ENCODE assay signal across 20 cellular contexts in genomic region chr5:131659290-131659689, GRCh38. TPM values are rescaled to one million over a fixed set of nuclear protein-coding genes. Genes with fewer than 3 reads are reported as not detected.
A peak's percentile ranks its signal among the peaks of the same experiment; 100 is the strongest.
DNase-seq lines count a peak whose midpoint lies in the region; ATAC-seq, FAIRE-seq and TF ChIP-seq lines count a peak whose summit lies in the region.
"Had no signal": no experiment of that assay in that cellular context is flagged by ENCODE, and none has a peak within 500 bp of the region (broad histone marks: within the 10 kb centered on the region; RNA-seq: fewer than 3 reads in every experiment).

No MANE protein-coding gene starts in this region.

- 0 out of 2 replicates have a peak, but pooled peaks cover 3% of the 10 kb centered on the region for H4K20me1 ChIP-seq in K562 (replicated peaks; ENCODE audit: control insufficient read depth, insufficient read depth, low read length)

- H4K8ac ChIP-seq in neuronal stem cell (ENCODE audit: low read depth, low read length) (no peak overlapping the region), mesenchymal stem cell (ENCODE audit: low read length) (no peak overlapping the region)

- H3K36me3 ChIP-seq in K562 (ENCODE audit: control insufficient read depth, insufficient read depth, low read length) (peaks cover 71% of the 10 kb centered on the region), neuronal stem cell (replicated peaks in 1 of 2; ENCODE audit: control insufficient read depth in 2 of 2, insufficient read depth in 2 of 2, low read length in 2 of 2) (peaks cover 15 to 59% of the 10 kb centered on the region in 2 donors), mesenchymal stem cell (ENCODE audit: control insufficient read depth in 1 of 2, insufficient read depth in 2 of 2, low read depth in 1 of 2, low read length in 2 of 2) (peaks cover 39 to 94% of the 10 kb centered on the region in 2 experiments)

- no peak for DNase-seq in K562 (ENCODE audit: extremely low read depth in 1 of 4, low spot score in 3 of 4)
- no peak for DNase-seq in endothelial cell (ENCODE audit: low spot score)
- DNase-seq in neuronal stem cell (ENCODE audit: low spot score), result no peak
- no peak for DNase-seq in type B pancreatic cell (ENCODE audit: extremely low spot score, unreplicated experiment)
- DNase-seq in iPS-NIHi7 (ENCODE audit: extremely low spot score), result no peak
- DNase-seq in mesenchymal stem cell, result no peak
- no peak for DNase-seq in MV-4-11 (lab: John Stamatoyannopoulos, UW)
- no peak for DNase-seq in MCF 10A (ENCODE audit: unreplicated experiment)
- DNase-seq: C1 segment of cervical spinal cord; Calu3; CD4-positive, alpha-beta memory T cell; COR-L47; DMS53; DMS79 treated with DMSO at 0.1 percent for 48 hours; GF-D8; GOT3; HFFc6 had no signal

- CTCF ChIA-PET in K562 (lab: Yijun Ruan, JAX; ENCODE audit: low intra/inter-chr PET ratio), result no interaction called here
- CTCF ChIA-PET in MCF 10A (lab: Yijun Ruan, JAX), result interaction anchor here (0.6 kb wide), 1 partner anchor 17 kb away, joined by 4 read pairs; no protein-coding TSS in a partner anchor

- FAIRE-seq in K562 (lab: Jason Lieb, UNC), result no peak
- FAIRE-seq: GM18507, H54 had no signal

- H3K4me3 ChIP-seq in K562 (no peak overlapping the region), neuronal stem cell (ENCODE audit: low read length in 2 of 2) (no peak overlapping the region), mesenchymal stem cell (ENCODE audit: insufficient read depth in 1 of 2, low read depth in 1 of 2, low read length in 2 of 2) (no peak overlapping the region)
- H3K4me3 ChIP-seq: HAP-1 had no signal

- no peak overlapping the region for H2AK5ac ChIP-seq in neuronal stem cell (ENCODE audit: low read depth, low read length)
- H2AK5ac ChIP-seq in mesenchymal stem cell (ENCODE audit: low read length, severe bottlenecking), result no peak overlapping the region

- no peaks in the 10 kb centered on the region for H3K27me3 ChIP-seq in K562 (ENCODE audit: control insufficient read depth in 2 of 2, insufficient read depth in 2 of 2, low read length in 2 of 2)
- no peaks in the 10 kb centered on the region for H3K27me3 ChIP-seq in neuronal stem cell (ENCODE audit: control insufficient read depth in 3 of 3, insufficient read depth in 3 of 3, low read depth in 1 of 3, low read length in 3 of 3)
- H3K27me3 ChIP-seq in mesenchymal stem cell (ENCODE audit: control insufficient read depth in 1 of 2, insufficient read depth in 1 of 2, low read length in 2 of 2), result no peaks in the 10 kb centered on the region

- H3K14ac ChIP-seq in neuronal stem cell (ENCODE audit: low read length) (no peak overlapping the region), mesenchymal stem cell (ENCODE audit: low read length in 2 of 2) (no peak overlapping the region)

- WGBS in K562 (ENCODE audit: insufficient coverage, low coverage, missing lambda C conversion rate), result 98% methylated on average over 12 of the region's 13 CpGs
- whole genome bisulfite sequencing in neuronal stem cell (ENCODE audit: extremely low coverage in 2 of 2, insufficient read length in 2 of 2, insufficient replicate concordance in 1 of 2), 2 donors, result no CpG with 5 or more reads among the region's 13 CpGs
- whole genome bisulfite sequencing in mesenchymal stem cell, result over 99% methylated on average over 13 of the region's 13 CpGs

- H3K4ac ChIP-seq in neuronal stem cell (ENCODE audit: low read length) (no peak overlapping the region), mesenchymal stem cell (ENCODE audit: low read depth in 1 of 2, low read length in 2 of 2) (no peak overlapping the region)

- H2BK12ac ChIP-seq in neuronal stem cell (ENCODE audit: low read length) (no peak overlapping the region), mesenchymal stem cell (ENCODE audit: low read length in 2 of 2) (no peak overlapping the region)

- TF ChIP-seq POLR2A in K562 (conservative IDR thresholded peaks at IDR 0.05), result no peak

- in situ Hi-C loops in K562 (cut with MboI), result no loop called here

- TF ChIP-seq RAD21 in K562 (CRISPR knock-in tag; conservative IDR thresholded peaks at IDR 0.05 in 1 of 2, IDR thresholded peaks at IDR 0.05 in 1 of 2), result no peak

- H3K9me1 ChIP-seq in K562 (ENCODE audit: control insufficient read depth, insufficient read depth, low read length), result no peaks in the 10 kb centered on the region

- POLR2A ChIA-PET in K562 (lab: Yijun Ruan, JAX), result interaction anchor here (0.6 to 1.4 kb wide), 2 partner anchors 10 to 1213 kb away, joined by 3 read pairs; no protein-coding TSS in a partner anchor
- POLR2A ChIA-PET in MCF 10A (lab: Yijun Ruan, JAX), result no interaction called here

- H3K79me1 ChIP-seq in neuronal stem cell (ENCODE audit: low read depth, low read length) (no peaks in the 10 kb centered on the region), mesenchymal stem cell (replicated peaks; ENCODE audit: low read length, poor library complexity, severe bottlenecking) (peaks cover 27% of the 10 kb centered on the region)

- H2BK15ac ChIP-seq in neuronal stem cell (ENCODE audit: low read length), result no peak overlapping the region
- H2BK15ac ChIP-seq in mesenchymal stem cell (ENCODE audit: low read depth, poor library complexity, severe bottlenecking), result no peak overlapping the region

- H2AFZ ChIP-seq in K562 (ENCODE audit: low read depth, low read length) (no peak overlapping the region), neuronal stem cell (ENCODE audit: low read length) (no peak overlapping the region), mesenchymal stem cell (ENCODE audit: low read depth, low read length) (no peak overlapping the region)

- H3K27ac Mint-ChIP-seq in endothelial cell (ENCODE audit: unreplicated experiment) (no peak overlapping the region), type B pancreatic cell (peak overlapping the region; percentile 39), MCF 10A (ENCODE audit: low read depth, unreplicated experiment) (no peak overlapping the region)
- H3K27ac Mint-ChIP-seq: HFFc6 had no signal

- H3K9me3 Mint-ChIP-seq in endothelial cell (ENCODE audit: unreplicated experiment) (peaks cover 11% of the 10 kb centered on the region), type B pancreatic cell (peaks cover 4% of the 10 kb centered on the region), MCF 10A (ENCODE audit: unreplicated experiment) (peaks cover 8% of the 10 kb centered on the region)
- H3K9me3 Mint-ChIP-seq: HFFc6 had no signal

- H3K9me3 ChIP-seq in K562 (replicated peaks; ENCODE audit: control insufficient read depth, insufficient read depth, low read depth, low read length) (no peaks in the 10 kb centered on the region), neuronal stem cell (replicated peaks in 1 of 2; ENCODE audit: control insufficient read depth in 2 of 2, insufficient read depth in 1 of 2, low read depth in 1 of 2, low read length in 2 of 2) (peaks cover 0 to 8% of the 10 kb centered on the region in 2 donors), mesenchymal stem cell (ENCODE audit: control insufficient read depth, low read length) (peaks cover 14% of the 10 kb centered on the region)
- H3K9me3 ChIP-seq: HAP-1 had no signal

- peaks cover 47% of the 10 kb centered on the region for H3K36me3 Mint-ChIP-seq in endothelial cell (ENCODE audit: low read depth, unreplicated experiment)
- H3K36me3 Mint-ChIP-seq in type B pancreatic cell, result peaks cover 51% of the 10 kb centered on the region
- H3K36me3 Mint-ChIP-seq in MCF 10A (ENCODE audit: insufficient read depth, unreplicated experiment), result peaks cover 73% of the 10 kb centered on the region

- no peaks in the 10 kb centered on the region for H3K4me1 Mint-ChIP-seq in endothelial cell (ENCODE audit: unreplicated experiment)
- H3K4me1 Mint-ChIP-seq in type B pancreatic cell (ENCODE audit: unreplicated experiment), result peaks cover 3% of the 10 kb centered on the region
- H3K4me1 Mint-ChIP-seq in MCF 10A (ENCODE audit: insufficient read depth, unreplicated experiment), result peaks cover 9% of the 10 kb centered on the region

- H3K4me1 ChIP-seq in K562 (replicated peaks in 1 of 2; ENCODE audit: control insufficient read depth in 2 of 2, insufficient read depth in 2 of 2, low read length in 2 of 2), result peaks cover 0 to 2% of the 10 kb centered on the region in 2 experiments; a peak in 1 of 5 replicates
- H3K4me1 ChIP-seq in neuronal stem cell (ENCODE audit: control insufficient read depth in 2 of 2, insufficient read depth in 1 of 2, low read depth in 1 of 2, low read length in 2 of 2), result no peaks in the 10 kb centered on the region
- H3K4me1 ChIP-seq in mesenchymal stem cell (ENCODE audit: control insufficient read depth, insufficient read depth, low read depth, low read length), result no peaks in the 10 kb centered on the region
- H3K4me1 ChIP-seq: HAP-1 had no signal

- H3K23ac ChIP-seq in neuronal stem cell (ENCODE audit: low read depth, low read length, poor library complexity) (no peak overlapping the region), mesenchymal stem cell (ENCODE audit: low read length in 2 of 2) (no peak overlapping the region)

- H3K27ac ChIP-seq in K562 (ENCODE audit: extremely low read depth, low read depth, low read length) (no peak overlapping the region; the same call in 2 of the 3 replicates), neuronal stem cell (replicated peaks; ENCODE audit: low read length) (no peak overlapping the region), mesenchymal stem cell (ENCODE audit: low read length, poor library complexity, severe bottlenecking) (no peak overlapping the region)

- H4K91ac ChIP-seq in neuronal stem cell (ENCODE audit: low read depth, low read length, poor library complexity) (no peak overlapping the region), mesenchymal stem cell (ENCODE audit: low read length) (no peak overlapping the region)

- H2BK120ac ChIP-seq in neuronal stem cell (ENCODE audit: low read depth, low read length), result no peak overlapping the region
- H2BK120ac ChIP-seq in mesenchymal stem cell (ENCODE audit: low read depth, low read length), result no peak overlapping the region

- H3K18ac ChIP-seq in neuronal stem cell (ENCODE audit: low read length) (no peak overlapping the region), mesenchymal stem cell (ENCODE audit: low read depth in 1 of 2, low read length in 2 of 2) (no peak overlapping the region)

- peak overlapping the region; percentile 67 for H3K4me3 Mint-ChIP-seq in endothelial cell (ENCODE audit: unreplicated experiment)
- H3K4me3 Mint-ChIP-seq in type B pancreatic cell, result no peak overlapping the region
- no peak overlapping the region for H3K4me3 Mint-ChIP-seq in MCF 10A (ENCODE audit: unreplicated experiment)
- H3K4me3 Mint-ChIP-seq: HFFc6 had no signal

- BruUV-seq in K562 (replicated peaks; lab: Mats Ljungman, UMichigan) (no TSS peak), MCF 10A (replicated peaks; lab: Mats Ljungman, UMichigan) (no TSS peak)

- H3K9ac ChIP-seq in K562 (ENCODE audit: insufficient read depth in 1 of 2, low read depth in 2 of 2, low read length in 2 of 2) (no peak overlapping the region), neuronal stem cell (ENCODE audit: low read depth, low read length, poor library complexity) (peak overlapping the region; percentile 1), mesenchymal stem cell (ENCODE audit: low read length) (no peak overlapping the region)

- peaks cover 6% of the 10 kb centered on the region for H3K27me3 Mint-ChIP-seq in endothelial cell (ENCODE audit: unreplicated experiment)
- no peaks in the 10 kb centered on the region for H3K27me3 Mint-ChIP-seq in type B pancreatic cell
- H3K27me3 Mint-ChIP-seq in MCF 10A (ENCODE audit: insufficient read depth, unreplicated experiment), result no peaks in the 10 kb centered on the region
- H3K27me3 Mint-ChIP-seq: CD4-positive, alpha-beta memory T cell had no signal

- no peak for ATAC-seq in K562

- 0 out of 3 replicates have a peak, but pooled peaks cover 2% of the 10 kb centered on the region for H3K79me2 ChIP-seq in K562 (ENCODE audit: control insufficient read depth, insufficient read depth, low read length)

- intact Hi-C loops in K562 (cut with micrococcal nuclease), result no loop called here
- intact Hi-C loops in MCF 10A (cut with micrococcal nuclease), result no loop called here

- H3K4me2 ChIP-seq in K562 (ENCODE audit: insufficient read depth, low read length) (no peak overlapping the region), neuronal stem cell (ENCODE audit: insufficient read depth, low read length, poor library complexity, severe bottlenecking) (no peak overlapping the region), mesenchymal stem cell (ENCODE audit: low read length, poor library complexity, severe bottlenecking) (no peak overlapping the region)

- TF ChIP-seq CTCF in K562 (IDR thresholded peaks at IDR 0.05 in 2 of 3, conservative IDR thresholded peaks at IDR 0.05 in 1 of 3; ENCODE audit: insufficient read depth in 2 of 3, low read depth in 1 of 3, low read length in 3 of 3) (no peak), endothelial cell (IDR thresholded peaks at IDR 0.05; ENCODE audit: unreplicated experiment) (no peak), type B pancreatic cell (conservative IDR thresholded peaks at IDR 0.05) (no peak), MCF 10A (IDR thresholded peaks at IDR 0.05; ENCODE audit: unreplicated experiment) (no peak)

- no peak overlapping the region for H2BK5ac ChIP-seq in neuronal stem cell (ENCODE audit: low read length)
- H2BK5ac ChIP-seq in mesenchymal stem cell (ENCODE audit: low read depth, low read length, poor library complexity, severe bottlenecking), result no peak overlapping the region

- TF ChIP-seq EP300 in K562 (IDR thresholded peaks at IDR 0.05; ENCODE audit: low read length), result no peak

RNA-seq across cellular contexts. Expression of gene RAPGEF6, which starts 24.3 kb away (rescaled TPM):
- 73.3 and 301 TPM in 2 replicates for total RNA-seq in K562 (2011; cell fraction: chromatin; rRNA removed; ENCODE audit: low replicate concordance)
- total RNA-seq in K562 (2011; cell fraction: nucleolus; rRNA removed), result 30.5 and 43.6 TPM in 2 replicates
- 73.5 and 111 TPM in 2 replicates for total RNA-seq in K562 (2011; cell fraction: nucleoplasm; rRNA removed)
- total RNA-seq in K562 (2014; rRNA removed) (12.7 and 13.7 TPM in 2 replicates), K562 (2014; rRNA removed; fragmentation: Illumina TruSeq; extraction: Trizol) (23.4 and 24.9 TPM in 2 replicates), K562 (2015; rRNA removed; fragmentation: Illumina TruSeq; extraction: Trizol) (18.5 and 20.5 TPM in 2 replicates), K562 (2021) (16.8 and 17.7 TPM in 2 replicates), endothelial cell (ENCODE audit: unreplicated experiment) (16.9 TPM), type B pancreatic cell (ENCODE audit: low replicate concordance) (15.6 and 23.4 TPM in 2 replicates), MCF 10A (2022) (20.5 and 23.4 TPM in 2 replicates)
- polyA plus RNA-seq in K562 (2011; rRNA removed) (13.9 and 17.1 TPM in 2 replicates), K562 (2014; fragmentation: Illumina TruSeq; extraction: Trizol) (9.9 and 10.9 TPM in 2 replicates), K562 (2014; fragmentation: Nextera tagmentation; extraction: Ambion mirVana) (1 to 10 TPM; 2.7 to 3.6 TPM), K562 (2014; rRNA removed) (7.7 and 12.5 TPM in 2 replicates)
- 6.1 and 7.1 TPM in 2 replicates for polyA plus RNA-seq in K562 (2011; cell fraction: cytosol; rRNA removed)
- polyA plus RNA-seq in K562 (2011; cell fraction: nucleus; rRNA removed), result 20.9 and 22.2 TPM in 2 replicates
- 6.6 and 7.2 TPM in 2 replicates for polyA plus RNA-seq in K562 (2012)
- 163 and 185 TPM in 2 replicates for polyA minus RNA-seq in K562 (2011; rRNA and poly(A)+ RNA removed)
- polyA minus RNA-seq in K562 (2011; cell fraction: cytosol; rRNA and poly(A)+ RNA removed), result 19.0 and 22.0 TPM in 2 replicates
- polyA minus RNA-seq in K562 (2011; cell fraction: nucleus; rRNA and poly(A)+ RNA removed), result 56.8 and 88.0 TPM in 2 replicates
- 5.3 TPM for polyA plus RNA-seq in neuronal stem cell (2013, experiment 1 of 2)
- polyA plus RNA-seq in neuronal stem cell (2013, experiment 2 of 2), result 5.4 TPM
- 3.1 TPM for polyA plus RNA-seq in mesenchymal stem cell (2013, experiment 1 of 2)
- polyA plus RNA-seq in mesenchymal stem cell (2013, experiment 2 of 2), result 3.1 TPM
